Comparison of ENCODE assay signal across 12 cellular contexts in the genomic region with DNA sequence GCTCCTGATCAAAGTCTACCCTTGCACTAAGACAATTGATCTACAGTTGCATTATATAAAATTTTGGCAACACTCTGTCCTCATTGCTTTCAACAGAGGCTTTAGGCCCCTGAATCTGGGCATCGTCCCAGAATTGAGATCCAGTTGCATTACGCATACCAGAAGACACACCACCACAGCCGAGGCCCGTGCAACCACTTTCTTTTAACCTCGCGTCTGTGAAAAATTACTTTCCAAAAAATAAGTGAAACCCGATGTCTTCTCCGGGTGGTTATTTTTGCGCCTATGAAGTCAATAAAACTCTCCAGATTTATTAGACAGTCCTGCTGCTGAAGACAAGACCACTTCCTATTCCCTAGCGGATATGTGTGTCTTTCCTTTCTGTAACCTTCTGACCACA. TPM values are rescaled to one million over a fixed set of nuclear protein-coding genes. Genes with fewer than 3 reads are reported as not detected.
DNase-seq lines count a peak whose midpoint lies in the region; ATAC-seq and TF ChIP-seq lines count a peak whose summit lies in the region.
"Had no signal": no experiment of that assay in that cellular context is flagged by ENCODE, and none has a peak within 500 bp of the region (broad histone marks: within the 10 kb centered on the region; RNA-seq: fewer than 3 reads in every experiment).

No MANE protein-coding gene starts in this region.

- TF ChIP-seq EP300 in gastroesophageal sphincter (IDR thresholded peaks at IDR 0.05) = no peak

- H3K79me2 ChIP-seq in mesendoderm (ENCODE audit: control insufficient read depth, insufficient read depth, low read length) = no peaks in the 10 kb centered on the region

- no peak overlapping the region for H3K23ac ChIP-seq in mesendoderm (ENCODE audit: low read length)

- H3K79me1 ChIP-seq in mesendoderm (ENCODE audit: low read length) = no peaks in the 10 kb centered on the region

- H2AK5ac ChIP-seq in mesendoderm (ENCODE audit: low read length) = no peak overlapping the region

- H2BK5ac ChIP-seq in mesendoderm (ENCODE audit: low read length) = no peak overlapping the region

- no peak for TF ChIP-seq POLR2A in gastroesophageal sphincter (IDR thresholded peaks at IDR 0.05)

- H3K36me3 ChIP-seq in gastroesophageal sphincter (no peaks in the 10 kb centered on the region), skeletal muscle satellite cell (ENCODE audit: insufficient read depth, low read length) (no peaks in the 10 kb centered on the region), mesendoderm (ENCODE audit: control insufficient read depth, insufficient read depth, low read length) (no peaks in the 10 kb centered on the region)

- no peak overlapping the region for H3K18ac ChIP-seq in mesendoderm (ENCODE audit: low read length)

- no peak overlapping the region for H3K4ac ChIP-seq in mesendoderm (ENCODE audit: low read depth, low read length)

- ATAC-seq in gastroesophageal sphincter = peak; percentile 54
- no peak for ATAC-seq in HG03469 (IDR thresholded peaks at IDR 0.05; ENCODE audit: unreplicated experiment)

- WGBS in gastroesophageal sphincter (ENCODE audit: low coverage in 1 of 2), 2 donors = 26 to 41% methylated on average over 9 to 10 of the region's 10 CpGs
- WGBS in mesendoderm (ENCODE audit: extremely low coverage, insufficient coverage, low lambda C conversion rate) = no CpG with 5 or more reads among the region's 10 CpGs

- H3K4me3 ChIP-seq in gastroesophageal sphincter (no peak overlapping the region), skeletal muscle satellite cell (ENCODE audit: low read length) (peak overlapping the region; percentile 46), mesendoderm (ENCODE audit: low read length) (no peak overlapping the region)

- no peaks in the 10 kb centered on the region for H3K9me3 ChIP-seq in gastroesophageal sphincter
- H3K9me3 ChIP-seq in skeletal muscle satellite cell (replicated peaks; ENCODE audit: low read length) = no peaks in the 10 kb centered on the region

- H3K4me1 ChIP-seq in gastroesophageal sphincter = peaks cover 0 to 30% (median 0%) of the 10 kb centered on the region in 3 donors
- peaks cover 26% of the 10 kb centered on the region for H3K4me1 ChIP-seq in skeletal muscle satellite cell (ENCODE audit: control insufficient read depth, insufficient read depth, low read length)
- H3K4me1 ChIP-seq in mesendoderm (ENCODE audit: control insufficient read depth, low read depth, low read length) = no peaks in the 10 kb centered on the region

- peak overlapping the region; percentile 12 for H3K9ac ChIP-seq in skeletal muscle satellite cell (ENCODE audit: low read depth, low read length)
- H3K9ac ChIP-seq in mesendoderm (ENCODE audit: low read length) = no peak overlapping the region

- DNase-seq in EH (ENCODE audit: low read depth) (peak; percentile 97), amniotic stem cell (lab: John Stamatoyannopoulos, UW) (peak; percentile 75), caudate nucleus (lab: John Stamatoyannopoulos, UW) (no peak), NCI-H2196 (lab: John Stamatoyannopoulos, UW; ENCODE audit: unreplicated experiment) (no peak), mesendoderm (no peak)
- DNase-seq: activated CD4-positive, alpha-beta T cell treated with anti-CD3 and anti-CD28 coated beads, Interleukin-2, amount 10 ng/mL, durations not matched to agents 24 days and 14 days; GOT3; NCI-H2029; NK-92 treated with Interleukin-12 subunit alpha and Interleukin-12 subunit beta, amount 100 ng/mL, for 24 hours had no signal

- no peak overlapping the region for H4K8ac ChIP-seq in mesendoderm (ENCODE audit: low read depth, low read length)

- no peaks in the 10 kb centered on the region for H3K27me3 ChIP-seq in gastroesophageal sphincter
- no peaks in the 10 kb centered on the region for H3K27me3 ChIP-seq in skeletal muscle satellite cell (ENCODE audit: control insufficient read depth, insufficient read depth, low read length)
- no peaks in the 10 kb centered on the region for H3K27me3 ChIP-seq in mesendoderm (ENCODE audit: insufficient read depth, low read length, poor library complexity)

- H3K56ac ChIP-seq in mesendoderm (ENCODE audit: low read length) = no peak overlapping the region

- no peak for TF ChIP-seq CTCF in gastroesophageal sphincter (IDR thresholded peaks at IDR 0.05)

- H3K27ac ChIP-seq in gastroesophageal sphincter = peak overlapping the region in 3 of 4 donors; percentile 13 to 56 (median 46)
- no peak overlapping the region for H3K27ac ChIP-seq in caudate nucleus (ENCODE audit: low read depth, low read length)
- H3K27ac ChIP-seq in mesendoderm (ENCODE audit: low read depth, low read length) = no peak overlapping the region

- H3K4me2 ChIP-seq in skeletal muscle satellite cell (ENCODE audit: low read length) (peak overlapping the region; percentile 71), mesendoderm (ENCODE audit: low read length) (no peak overlapping the region)

- H2BK15ac ChIP-seq in mesendoderm (replicated peaks; ENCODE audit: low read depth) = no peak overlapping the region

- H4K5ac ChIP-seq in mesendoderm (ENCODE audit: low read length) = no peak overlapping the region

- no peak overlapping the region for H2BK120ac ChIP-seq in mesendoderm (ENCODE audit: low read depth, low read length)

RNA-seq across cellular contexts. Expression of a gene that starts 52.1 kb away (rescaled TPM):
- 10 to 100 TPM; 61.0 to 68.3 (median 65.4) TPM for total RNA-seq in gastroesophageal sphincter
- 37.1 and 39.5 TPM in 2 replicates for total RNA-seq in skeletal muscle satellite cell (2012; rRNA removed)
- polyA plus RNA-seq in mesendoderm (2013, experiment 1 of 2) = 1.8 TPM
- 1.5 TPM for polyA plus RNA-seq in mesendoderm (2013, experiment 2 of 2)
- total RNA-seq: activated CD4-positive, alpha-beta T cell treated with anti-CD3 and anti-CD28 coated beads, Interleukin-2, amount 10 ng/mL, durations not matched to agents 24 days and 14 days had no signal

Comparison
In these comparisons a context has a peak if more than half of its experiments do, and no peak if none do; other contexts are left out.
1. DNase-seq: peak in EH (single experiment) and amniotic stem cell (single experiment); none in caudate nucleus (0 of 61), NCI-H2196 (single experiment) and mesendoderm (single experiment).
2. H3K27ac ChIP-seq: peak in gastroesophageal sphincter (3 of 4); none in caudate nucleus (single experiment) and mesendoderm (single experiment).